7 cellular contexts compared by ENCODE assay signal in the genomic region with DNA sequence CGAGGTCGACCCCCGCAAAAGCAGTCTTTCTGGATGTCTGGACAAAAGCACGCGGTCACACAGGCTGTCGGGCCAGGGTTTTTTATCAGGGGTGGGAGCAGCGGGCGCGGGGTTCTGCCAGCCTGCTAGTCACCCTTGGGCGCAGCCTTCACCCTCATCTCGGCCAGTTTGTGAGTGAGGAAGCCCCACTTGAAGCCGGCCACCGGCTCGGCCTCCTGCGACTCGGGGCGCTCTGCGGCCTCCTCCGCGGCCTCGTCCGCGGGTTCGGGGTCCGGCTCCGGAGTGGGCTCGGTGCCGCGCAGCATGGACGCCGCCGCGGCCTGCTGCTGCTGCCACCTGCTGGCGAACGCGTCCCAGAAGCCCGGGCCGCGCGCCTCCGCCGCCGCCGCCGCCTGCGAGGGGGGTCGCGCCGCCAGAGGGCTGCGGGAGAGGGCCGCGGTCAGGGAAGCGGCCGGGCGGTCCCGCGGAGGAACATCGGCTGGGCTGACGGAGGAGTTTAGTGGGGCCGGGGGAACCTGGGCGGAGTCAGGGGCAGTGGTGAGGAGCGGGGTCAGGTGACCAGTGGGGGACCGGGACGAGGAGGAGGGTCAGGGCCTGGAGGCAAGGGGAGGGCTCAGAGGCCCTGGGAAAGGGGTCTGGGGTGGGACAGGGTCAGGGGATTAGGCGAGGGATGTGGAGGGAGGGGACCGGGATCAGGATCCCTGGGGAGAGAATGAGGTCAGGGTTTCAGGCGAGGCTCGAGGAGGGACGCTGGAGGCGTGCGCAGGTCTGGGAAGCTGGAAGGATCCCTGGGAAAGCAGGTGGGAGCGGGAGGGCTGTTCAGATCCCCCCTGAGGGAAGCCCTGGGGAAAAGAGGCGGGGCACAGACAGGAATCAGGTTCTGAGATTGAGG. TPM values are rescaled to one million over a fixed set of nuclear protein-coding genes. Genes with fewer than 3 reads are reported as not detected.
A peak's percentile ranks its signal among the peaks of the same experiment; 100 is the strongest.
DNase-seq lines count a peak whose midpoint lies in the region; ATAC-seq, FAIRE-seq and TF ChIP-seq lines count a peak whose summit lies in the region.

No MANE protein-coding gene starts in this region.

- H4K20me1 ChIP-seq in SU-DHL-6 (ENCODE audit: low read depth, low read length): no peaks in the 10 kb centered on the region
- no peaks in the 10 kb centered on the region for H4K20me1 ChIP-seq in GM12878 (ENCODE audit: control insufficient read depth, insufficient read depth)

- peak; percentile 93 for TF ChIP-seq CTCF in GM13977 (IDR thresholded peaks at IDR 0.05; ENCODE audit: extremely low read depth, insufficient read depth, missing control alignments)
- TF ChIP-seq CTCF in SU-DHL-6 (IDR thresholded peaks at IDR 0.05; ENCODE audit: insufficient read depth, low read length, poor library complexity, severe bottlenecking): peak; percentile 22
- TF ChIP-seq CTCF in GM12878 (IDR thresholded peaks at IDR 0.05 in 2 of 3, conservative IDR thresholded peaks at IDR 0.05 in 1 of 3; ENCODE audit: control insufficient read depth in 2 of 3, extremely low read depth in 1 of 3, insufficient read depth in 1 of 3, low read depth in 3 of 3, low read length in 3 of 3): peak; percentile 23 to 45 (median 23); a peak in 4 of 6 replicates

- ATAC-seq in GM12878 (peak; percentile 58), HG03520 (IDR thresholded peaks at IDR 0.05; ENCODE audit: unreplicated experiment) (no peak)

- CTCF ChIA-PET in GM12878 (lab: Yijun Ruan, JAX): interaction anchor here (0.6 to 1.8 kb wide), 3 partner anchors 70 to 1472 kb away, joined by 3 to 8 read pairs (median 4); partner anchors contain the start of gene CEP85

- no peaks in the 10 kb centered on the region for H3K9me2 ChIP-seq in SU-DHL-6 (replicated peaks; ENCODE audit: insufficient read depth, low read length)

- peaks cover 4% of the 10 kb centered on the region for H3K4me1 ChIP-seq in GM12878 (ENCODE audit: control insufficient read depth, insufficient read depth, low read length)

- H2AFZ ChIP-seq in SU-DHL-6 (ENCODE audit: low read depth, low read length, severe bottlenecking): no peak overlapping the region
- peak overlapping the region; percentile 34 for H2AFZ ChIP-seq in GM12878 (ENCODE audit: control insufficient read depth, low read depth, low read length)

- POLR2A ChIA-PET in GM12878 (lab: Charles Lee): interaction anchor here (1.1 kb wide), 1 partner anchor 52 kb away, joined by 3 read pairs; the partner anchor contains the start of gene PDIK1L

- no peaks in the 10 kb centered on the region for H3K36me3 ChIP-seq in SU-DHL-6 (ENCODE audit: low read length)
- no peaks in the 10 kb centered on the region for H3K36me3 ChIP-seq in GM12878 (ENCODE audit: control insufficient read depth in 2 of 2, insufficient read depth in 2 of 2, low read length in 1 of 2)

- no peaks in the 10 kb centered on the region for H3K79me2 ChIP-seq in SU-DHL-6 (ENCODE audit: insufficient read depth, low read length)
- no peaks in the 10 kb centered on the region for H3K79me2 ChIP-seq in GM12878 (ENCODE audit: control insufficient read depth, insufficient read depth, low read length)

- no peaks in the 10 kb centered on the region for H3F3A ChIP-seq in SU-DHL-6 (ENCODE audit: insufficient read depth)

- TF ChIP-seq EP300 in GM12878 (IDR thresholded peaks at IDR 0.05; ENCODE audit: borderline replicate concordance in 1 of 2, control insufficient read depth in 1 of 2, low read depth in 2 of 2, low read length in 2 of 2): no peak

- WGBS in GM12878 (ENCODE audit: insufficient coverage, insufficient replicate concordance, low lambda C conversion rate, missing lambda C conversion rate): 22% methylated on average over 47 of the region's 73 CpGs

- RAD21 ChIA-PET in GM12878 (lab: Charles Lee; ENCODE audit: unreplicated experiment): interaction anchor here (0.6 to 0.7 kb wide), 2 partner anchors 128 to 328 kb away, joined by 3 read pairs; no protein-coding TSS in a partner anchor

- peaks cover 14 to 28% (median 16%) of the 10 kb centered on the region in 3 donors for H3K27me3 Mint-ChIP-seq in immature natural killer cell (ENCODE audit: low read depth in 3 of 3)

- FAIRE-seq in GM12878 (lab: Jason Lieb, UNC): no peak

- no peak overlapping the region for H3K27ac ChIP-seq in SU-DHL-6 (ENCODE audit: low read depth, low read length)
- no peak overlapping the region for H3K27ac ChIP-seq in GM12878 (ENCODE audit: control insufficient read depth, insufficient read depth)

- H3K4me1 Mint-ChIP-seq in immature natural killer cell: peaks cover 4 to 13% of the 10 kb centered on the region in 2 donors

- DNase-seq in GM13977 (ENCODE audit: low spot score): peak; percentile 86
- no peak for DNase-seq in GM12878 (ENCODE audit: low read depth, low spot score)
- peak; percentile 44 to 55 (median 52) for DNase-seq in immature natural killer cell
- DNase-seq in stimulated activated CD4-positive, alpha-beta T cell treated with anti-CD3 and anti-CD28 coated beads, Interleukin-15, amount 100 ng/mL, for 24 hours: peak; percentile 66
- DNase-seq in DMS79 (lab: John Stamatoyannopoulos, UW): no peak

- in situ Hi-C loops in GM13977 (cut with MboI; ENCODE audit: low pct_unique_long_range_greater_than_20kb, low sequenced_read_pairs, unreplicated experiment) (no loop called here), GM12878 (cut with MboI) (no loop called here)

- peaks cover 0 to 2% (median 0%) of the 10 kb centered on the region in 6 donors for H3K9me3 Mint-ChIP-seq in immature natural killer cell

- H3K4me2 ChIP-seq in SU-DHL-6 (ENCODE audit: low read depth, low read length, poor library complexity, severe bottlenecking): no peak overlapping the region
- peak overlapping the region; percentile 84 for H3K4me2 ChIP-seq in GM12878 (ENCODE audit: control insufficient read depth, insufficient read depth)

- H3K27me3 ChIP-seq in SU-DHL-6 (ENCODE audit: low read length) (no peaks in the 10 kb centered on the region), GM12878 (replicated peaks in 1 of 2; ENCODE audit: control insufficient read depth in 2 of 2, insufficient read depth in 2 of 2, low read length in 1 of 2) (peaks cover 3 to 13% of the 10 kb centered on the region in 2 experiments)

- SMC1A ChIA-PET in GM12878 (lab: Charles Lee; ENCODE audit: uncharacterized antibody, unreplicated experiment): no interaction called here

- H3K4me3 Mint-ChIP-seq in immature natural killer cell: peak overlapping the region; percentile 41 to 66 (median 51)

- H3K36me3 Mint-ChIP-seq in immature natural killer cell: no peaks in the 10 kb centered on the region

- no peak overlapping the region for H3K27ac Mint-ChIP-seq in immature natural killer cell

- no TSS peak for BruUV-seq in GM12878 (replicated peaks; lab: Mats Ljungman, UMichigan)

- intact Hi-C loops in GM12878 (cut with micrococcal nuclease; ENCODE audit: unreplicated experiment): loop anchor here (5.0 to 10.0 kb wide), 2 partner anchors 57 to 231 kb away; no protein-coding TSS in a partner anchor

- H3K4me3 ChIP-seq in SU-DHL-6 (ENCODE audit: insufficient read depth, low read length, poor library complexity, severe bottlenecking) (no peak overlapping the region), GM12878 (peak overlapping the region; percentile 44; the same call in 1 of the 2 replicates)

- TF ChIP-seq RAD21 in GM12878 (IDR thresholded peaks at IDR 0.05; ENCODE audit: insufficient read depth, low read depth, low read length): peak; percentile 28; the same call in 1 of the 2 replicates

- H3K9me3 ChIP-seq in SU-DHL-6 (ENCODE audit: insufficient read depth, low read length) (no peaks in the 10 kb centered on the region), GM12878 (replicated peaks; ENCODE audit: control insufficient read depth, insufficient read depth, low read length) (no peaks in the 10 kb centered on the region; the same call in 2 of the 3 replicates)

- no peak for TF ChIP-seq POLR2A in GM12878 (IDR thresholded peaks at IDR 0.05; ENCODE audit: low read depth, low read length)

- H3K9ac ChIP-seq in SU-DHL-6 (ENCODE audit: low read length): no peak overlapping the region
- no peak overlapping the region for H3K9ac ChIP-seq in GM12878 (ENCODE audit: control insufficient read depth, insufficient read depth, low read length)

RNA-seq across cellular contexts. Expression of gene C1orf232, which starts 4.5 kb away (rescaled TPM):
- not detected in 2 replicates for total RNA-seq in GM12878 (2013; cell fraction: nucleolus; rRNA removed)
- total RNA-seq in GM12878 (2014; rRNA removed) (not detected in 2 replicates), GM12878 (2014; rRNA removed; fragmentation: Illumina TruSeq; extraction: Trizol) (not detected in 2 replicates), GM12878 (2021) (not detected in 2 replicates)
- polyA plus RNA-seq in GM12878 (2011; ENCODE audit: low read depth): not detected
- polyA plus RNA-seq in GM12878 (2011; rRNA removed) (not detected in 2 replicates), GM12878 (2014; fragmentation: Illumina TruSeq; extraction: Trizol) (not detected in 2 replicates), GM12878 (2014; fragmentation: Nextera tagmentation; extraction: Ambion mirVana) (not detected), GM12878 (2014; rRNA removed) (not detected in 2 replicates), GM12878 (2016; fragmentation: Nextera tagmentation; extraction: Ambion mirVana) (not detected), immature natural killer cell (not detected)
- polyA plus RNA-seq in GM12878 (2011; cell fraction: cytosol; rRNA removed): not detected in 2 replicates
- not detected in 2 replicates for polyA plus RNA-seq in GM12878 (2011; cell fraction: nucleus; rRNA removed)
- not detected in 2 replicates for polyA plus RNA-seq in GM12878 (2012)
- not detected in 2 replicates for polyA minus RNA-seq in GM12878 (2011; rRNA and poly(A)+ RNA removed)
- not detected in 2 replicates for polyA minus RNA-seq in GM12878 (2011; cell fraction: cytosol; rRNA and poly(A)+ RNA removed)
- not detected in 2 replicates for polyA minus RNA-seq in GM12878 (2011; cell fraction: nucleus; rRNA and poly(A)+ RNA removed)

RNA-seq across cellular contexts. Expression of gene FAM110D, which starts 5.4 kb away (rescaled TPM):
- not detected in 2 replicates for total RNA-seq in GM12878 (2013; cell fraction: nucleolus; rRNA removed)
- 0.06 TPM in 1 of 2 replicates, not detected in the other for total RNA-seq in GM12878 (2014; rRNA removed)
- not detected in 2 replicates for total RNA-seq in GM12878 (2014; rRNA removed; fragmentation: Illumina TruSeq; extraction: Trizol)
- not detected in 2 replicates for total RNA-seq in GM12878 (2021)
- not detected for polyA plus RNA-seq in GM12878 (2011; ENCODE audit: low read depth)
- polyA plus RNA-seq in GM12878 (2011; rRNA removed): not detected in 2 replicates
- not detected in 2 replicates for polyA plus RNA-seq in GM12878 (2011; cell fraction: cytosol; rRNA removed)
- polyA plus RNA-seq in GM12878 (2011; cell fraction: nucleus; rRNA removed): not detected in 2 replicates
- not detected in 2 replicates for polyA plus RNA-seq in GM12878 (2012)
- polyA plus RNA-seq in GM12878 (2014; fragmentation: Illumina TruSeq; extraction: Trizol): not detected in 2 replicates
- polyA plus RNA-seq in GM12878 (2014; fragmentation: Nextera tagmentation; extraction: Ambion mirVana): not detected
- not detected in 2 replicates for polyA plus RNA-seq in GM12878 (2014; rRNA removed)
- not detected for polyA plus RNA-seq in GM12878 (2016; fragmentation: Nextera tagmentation; extraction: Ambion mirVana)
- not detected in 2 replicates for polyA minus RNA-seq in GM12878 (2011; rRNA and poly(A)+ RNA removed)
- polyA minus RNA-seq in GM12878 (2011; cell fraction: cytosol; rRNA and poly(A)+ RNA removed): not detected in 2 replicates
- polyA minus RNA-seq in GM12878 (2011; cell fraction: nucleus; rRNA and poly(A)+ RNA removed): not detected in 2 replicates
- polyA plus RNA-seq in immature natural killer cell: not detected

RNA-seq across cellular contexts. Expression of gene ZNF593, which starts 5.4 kb away (rescaled TPM):
- total RNA-seq in GM12878 (2013; cell fraction: nucleolus; rRNA removed): 9.2 and 9.3 TPM in 2 replicates
- 87.5 and 105 TPM in 2 replicates for total RNA-seq in GM12878 (2014; rRNA removed)
- 20.8 and 22.8 TPM in 2 replicates for total RNA-seq in GM12878 (2014; rRNA removed; fragmentation: Illumina TruSeq; extraction: Trizol)
- 59.2 and 60.2 TPM in 2 replicates for total RNA-seq in GM12878 (2021)
- 15.7 TPM for polyA plus RNA-seq in GM12878 (2011; ENCODE audit: low read depth)
- 20.8 and 41.9 TPM in 2 replicates for polyA plus RNA-seq in GM12878 (2011; rRNA removed)
- 89.6 and 123 TPM in 2 replicates for polyA plus RNA-seq in GM12878 (2011; cell fraction: cytosol; rRNA removed)
- 41.7 and 67.0 TPM in 2 replicates for polyA plus RNA-seq in GM12878 (2011; cell fraction: nucleus; rRNA removed)
- polyA plus RNA-seq in GM12878 (2012): 34.7 and 40.0 TPM in 2 replicates
- 2.8 and 15.1 TPM in 2 replicates for polyA plus RNA-seq in GM12878 (2014; fragmentation: Illumina TruSeq; extraction: Trizol)
- 10 to 100 TPM in 1 of 2 experiments, 1 to 10 TPM in 1; 7.7 to 20.1 TPM for polyA plus RNA-seq in GM12878 (2014; fragmentation: Nextera tagmentation; extraction: Ambion mirVana)
- polyA plus RNA-seq in GM12878 (2014; rRNA removed): 133 and 156 TPM in 2 replicates
- polyA plus RNA-seq in GM12878 (2016; fragmentation: Nextera tagmentation; extraction: Ambion mirVana): 100 to 1,000 TPM; 103 to 110 TPM
- polyA minus RNA-seq in GM12878 (2011; rRNA and poly(A)+ RNA removed): 6.9 and 10.7 TPM in 2 replicates
- polyA minus RNA-seq in GM12878 (2011; cell fraction: cytosol; rRNA and poly(A)+ RNA removed): 13.8 and 16.5 TPM in 2 replicates
- polyA minus RNA-seq in GM12878 (2011; cell fraction: nucleus; rRNA and poly(A)+ RNA removed): 10.9 and 20.2 TPM in 2 replicates
- 10 to 100 TPM; 11.3 to 31.4 (median 27.1) TPM for polyA plus RNA-seq in immature natural killer cell

RNA-seq across cellular contexts. Expression of gene ZNF593OS, which starts 7.3 kb away (rescaled TPM):
- not detected in 2 replicates for total RNA-seq in GM12878 (2013; cell fraction: nucleolus; rRNA removed)
- total RNA-seq in GM12878 (2014; rRNA removed): 0.23 TPM in 1 of 2 replicates, not detected in the other
- not detected in 2 replicates for total RNA-seq in GM12878 (2014; rRNA removed; fragmentation: Illumina TruSeq; extraction: Trizol)
- not detected in 2 replicates for total RNA-seq in GM12878 (2021)
- polyA plus RNA-seq in GM12878 (2011; ENCODE audit: low read depth): 2.1 TPM
- polyA plus RNA-seq in GM12878 (2011; rRNA removed): not detected in 2 replicates
- polyA plus RNA-seq in GM12878 (2011; cell fraction: cytosol; rRNA removed): not detected in 2 replicates
- not detected in 2 replicates for polyA plus RNA-seq in GM12878 (2011; cell fraction: nucleus; rRNA removed)
- polyA plus RNA-seq in GM12878 (2012): 0.45 and 0.91 TPM in 2 replicates
- polyA plus RNA-seq in GM12878 (2014; fragmentation: Illumina TruSeq; extraction: Trizol): not detected in 2 replicates
- polyA plus RNA-seq in GM12878 (2014; fragmentation: Nextera tagmentation; extraction: Ambion mirVana): under 1 TPM in 1 of 2 experiments, not detected in 1; 0.16 TPM
- not detected in 2 replicates for polyA plus RNA-seq in GM12878 (2014; rRNA removed)
- polyA plus RNA-seq in GM12878 (2016; fragmentation: Nextera tagmentation; extraction: Ambion mirVana): 1 to 10 TPM in 1 of 2 experiments, under 1 TPM in 1; 0.96 to 1.7 TPM
- polyA minus RNA-seq in GM12878 (2011; rRNA and poly(A)+ RNA removed): not detected in 2 replicates
- polyA minus RNA-seq in GM12878 (2011; cell fraction: cytosol; rRNA and poly(A)+ RNA removed): not detected in 2 replicates
- polyA minus RNA-seq in GM12878 (2011; cell fraction: nucleus; rRNA and poly(A)+ RNA removed): not detected in 2 replicates
- under 1 TPM in 1 of 3 donors, not detected in 2; 0.45 TPM for polyA plus RNA-seq in immature natural killer cell

RNA-seq across cellular contexts. Expression of gene CNKSR1, which starts 13.0 kb away (rescaled TPM):
- 4.2 and 5.6 TPM in 2 replicates for total RNA-seq in GM12878 (2013; cell fraction: nucleolus; rRNA removed)
- total RNA-seq in GM12878 (2014; rRNA removed) (0.87 and 1.2 TPM in 2 replicates), GM12878 (2014; rRNA removed; fragmentation: Illumina TruSeq; extraction: Trizol) (0.37 and 0.40 TPM in 2 replicates), GM12878 (2021) (1.1 TPM in 2 replicates)
- 1.2 TPM for polyA plus RNA-seq in GM12878 (2011; ENCODE audit: low read depth)
- polyA plus RNA-seq in GM12878 (2011; rRNA removed) (0.90 and 1.1 TPM in 2 replicates), GM12878 (2014; fragmentation: Illumina TruSeq; extraction: Trizol) (0.11 and 0.82 TPM in 2 replicates), GM12878 (2014; fragmentation: Nextera tagmentation; extraction: Ambion mirVana) (under 1 TPM; 0.06 to 0.15 TPM), GM12878 (2014; rRNA removed) (1.2 and 1.5 TPM in 2 replicates), GM12878 (2016; fragmentation: Nextera tagmentation; extraction: Ambion mirVana) (under 1 TPM; 0.33 to 0.95 TPM), immature natural killer cell (not detected)
- polyA plus RNA-seq in GM12878 (2011; cell fraction: cytosol; rRNA removed): 1.5 and 1.7 TPM in 2 replicates
- polyA plus RNA-seq in GM12878 (2011; cell fraction: nucleus; rRNA removed): 7.6 and 8.4 TPM in 2 replicates
- polyA plus RNA-seq in GM12878 (2012): 1.8 and 2.6 TPM in 2 replicates
- 0.88 and 2.3 TPM in 2 replicates for polyA minus RNA-seq in GM12878 (2011; rRNA and poly(A)+ RNA removed)
- not detected in 2 replicates for polyA minus RNA-seq in GM12878 (2011; cell fraction: cytosol; rRNA and poly(A)+ RNA removed)
- polyA minus RNA-seq in GM12878 (2011; cell fraction: nucleus; rRNA and poly(A)+ RNA removed): 2.3 and 2.7 TPM in 2 replicates

Comparison
In these comparisons a context has a peak if more than half of its experiments do, and no peak if none do; other contexts are left out.
1. DNase-seq: peak in GM13977 (single experiment), immature natural killer cell (3 of 3) and stimulated activated CD4-positive, alpha-beta T cell treated with anti-CD3 and anti-CD28 coated beads, Interleukin-15, amount 100 ng/mL, for 24 hours (single experiment); none in GM12878 (single experiment) and DMS79 (single experiment).
2. CTCF ChIP-seq: peak in every context shown above with its lines; median percentile 93 in GM13977; 23 in GM12878; 22 in SU-DHL-6.